Comparison of ENCODE assay signal across 1 cellular context in genomic region chr12:93798752-93799151, GRCh38.
TF ChIP-seq lines count a peak whose summit lies in the region.

No MANE protein-coding gene starts in this region.

TF ChIP-seq in IMR-90, 13 proteins besides CTCF, POLR2A, EP300 and RAD21 (continued from another document):
- TF ChIP-seq, protein P1, sequence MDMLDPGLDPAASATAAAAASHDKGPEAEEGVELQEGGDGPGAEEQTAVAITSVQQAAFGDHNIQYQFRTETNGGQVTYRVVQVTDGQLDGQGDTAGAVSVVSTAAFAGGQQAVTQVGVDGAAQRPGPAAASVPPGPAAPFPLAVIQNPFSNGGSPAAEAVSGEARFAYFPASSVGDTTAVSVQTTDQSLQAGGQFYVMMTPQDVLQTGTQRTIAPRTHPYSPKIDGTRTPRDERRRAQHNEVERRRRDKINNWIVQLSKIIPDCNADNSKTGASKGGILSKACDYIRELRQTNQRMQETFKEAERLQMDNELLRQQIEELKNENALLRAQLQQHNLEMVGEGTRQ (IDR thresholded peaks at IDR 0.05; ENCODE audit: low read depth, low read length) = no peak
- TF ChIP-seq CEBPB (IDR thresholded peaks at IDR 0.05; ENCODE audit: low read depth, low read length) (no peak), CHD1 (IDR thresholded peaks at IDR 0.05; ENCODE audit: low read depth, low read length) (no peak), SMC3 (IDR thresholded peaks at IDR 0.05; ENCODE audit: low read depth, low read length) (no peak), ELK1 (IDR thresholded peaks at IDR 0.05; ENCODE audit: borderline replicate concordance, low read depth, low read length) (no peak), BHLHE40 (IDR thresholded peaks at IDR 0.05; ENCODE audit: low read depth, low read length) (no peak), RCOR1 (IDR thresholded peaks at IDR 0.05; ENCODE audit: insufficient replicate concordance, low read length) (no peak)
